1 cellular context compared by ENCODE assay signal in genomic region chr6:10567256-10568041, GRCh38.
A peak's percentile ranks its signal among the peaks of the same experiment; 100 is the strongest.
TF ChIP-seq lines count a peak whose summit lies in the region.

No MANE protein-coding gene starts in this region.

TF ChIP-seq in A549, 52 proteins besides CTCF, POLR2A, EP300 and RAD21 (continued from another document):
- TF ChIP-seq HOXB5 (CRISPR knock-in tag; IDR thresholded peaks at IDR 0.05) = no peak
- TF ChIP-seq FOSB (CRISPR knock-in tag; IDR thresholded peaks at IDR 0.05) = no peak
- no peak for TF ChIP-seq FOXS1 (CRISPR knock-in tag; IDR thresholded peaks at IDR 0.05)
- TF ChIP-seq CBX2 (IDR thresholded peaks at IDR 0.05; ENCODE audit: borderline replicate concordance, low read depth) = no peak
- peak; percentile 71; the same call in 1 of the 2 replicates for TF ChIP-seq GATA3 (IDR thresholded peaks at IDR 0.05; ENCODE audit: borderline replicate concordance)
- no peak for TF ChIP-seq NPAS2 (CRISPR knock-in tag; IDR thresholded peaks at IDR 0.05; ENCODE audit: borderline replicate concordance)
- TF ChIP-seq, protein P1, sequence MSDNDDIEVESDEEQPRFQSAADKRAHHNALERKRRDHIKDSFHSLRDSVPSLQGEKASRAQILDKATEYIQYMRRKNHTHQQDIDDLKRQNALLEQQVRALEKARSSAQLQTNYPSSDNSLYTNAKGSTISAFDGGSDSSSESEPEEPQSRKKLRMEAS (IDR thresholded peaks at IDR 0.05) = 0 out of 2 replicates have a peak, but pooled peaks have one; percentile 24
